Comparison of ENCODE assay signal across 8 cellular contexts in the genomic region with DNA sequence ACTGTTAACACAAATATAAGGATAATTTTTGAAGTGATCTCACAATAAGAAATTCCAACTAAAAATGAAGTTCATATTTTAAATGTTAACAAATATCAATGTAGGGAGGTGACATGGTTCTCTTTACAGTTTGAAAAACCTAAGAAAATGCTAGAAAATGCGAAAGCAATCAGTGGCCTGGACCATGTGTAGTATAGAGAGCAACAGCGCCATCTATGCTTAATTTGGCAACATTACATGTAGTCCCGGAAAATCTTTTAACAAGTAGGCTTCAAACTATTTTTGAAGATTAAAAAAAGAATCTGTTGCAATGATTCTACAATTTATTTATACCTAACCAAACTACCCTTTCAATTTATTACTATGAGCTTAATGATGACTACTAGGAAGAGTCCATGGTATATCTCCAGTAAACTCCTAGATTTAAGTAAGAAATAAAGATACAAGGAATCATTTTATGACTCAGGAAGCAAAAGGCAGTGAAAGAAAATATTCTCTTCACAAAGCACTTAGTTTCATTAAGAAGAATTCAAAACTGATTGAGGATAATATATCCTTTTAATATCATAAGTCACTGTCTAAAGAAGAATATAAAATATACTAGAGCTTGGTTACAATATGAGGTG. TPM values are rescaled to one million over a fixed set of nuclear protein-coding genes. Genes with fewer than 3 reads are reported as not detected.
DNase-seq lines count a peak whose midpoint lies in the region; ATAC-seq and TF ChIP-seq lines count a peak whose summit lies in the region.

No MANE protein-coding gene starts in this region.

- CTCF ChIA-PET in RWPE1 (lab: Yijun Ruan, JAX): interaction anchor here (0.6 to 1.8 kb wide), 10 partner anchors 9 to 1130 kb away, joined by 3 to 6 read pairs (median 3); no protein-coding TSS in a partner anchor

- no peak for ATAC-seq in GM21528 (IDR thresholded peaks at IDR 0.05; ENCODE audit: low FRiP score, unreplicated experiment)

- TF ChIP-seq CTCF in RWPE1 (conservative IDR thresholded peaks at IDR 0.05; ENCODE audit: low read depth) (peak; percentile 82), endothelial cell (IDR thresholded peaks at IDR 0.05; ENCODE audit: unreplicated experiment) (peak; percentile 85)

- in situ Hi-C loops in KBM-7 (cut with MboI; ENCODE audit: low pct_unique_long_range_greater_than_20kb, low sequenced_read_pairs): no loop called here

- no peak overlapping the region for H3K27ac Mint-ChIP-seq in endothelial cell (ENCODE audit: unreplicated experiment)

- H3K27me3 Mint-ChIP-seq in endothelial cell (ENCODE audit: unreplicated experiment): no peaks in the 10 kb centered on the region

- no peaks in the 10 kb centered on the region for H3K4me1 Mint-ChIP-seq in endothelial cell (ENCODE audit: unreplicated experiment)

- DNase-seq in ELR (ENCODE audit: low read depth) (peak; percentile 70), KBM-7 (peak; percentile 59), RWPE1 (ENCODE audit: low spot score) (peak; percentile 46), endothelial cell (ENCODE audit: low spot score) (peak; percentile 15), midbrain (lab: John Stamatoyannopoulos, UW) (peak; percentile 69), GM19240 (ENCODE audit: insufficient read length, low spot score) (no peak)
- DNase-seq in activated effector memory CD4-positive, alpha-beta T cell treated with anti-CD3 and anti-CD28 coated beads, Interleukin-2, amount 50 U/mL, for 16 hours: no peak

- no peaks in the 10 kb centered on the region for H3K9me3 Mint-ChIP-seq in endothelial cell (ENCODE audit: unreplicated experiment)

- no peak overlapping the region for H3K27ac ChIP-seq in RWPE1

- no peak overlapping the region for H3K4me3 Mint-ChIP-seq in endothelial cell (ENCODE audit: unreplicated experiment)

- peaks cover 32% of the 10 kb centered on the region for H3K36me3 Mint-ChIP-seq in endothelial cell (ENCODE audit: low read depth, unreplicated experiment)

- POLR2A ChIA-PET in RWPE1 (lab: Yijun Ruan, JAX; ENCODE audit: low non-redundant PET): interaction anchor here (0.6 kb wide), 1 partner anchor 23 kb away, joined by 3 read pairs; no protein-coding TSS in a partner anchor

RNA-seq across cellular contexts. Expression of gene NDUFA10, which starts 33.3 kb away (rescaled TPM):
- 131 TPM for total RNA-seq in endothelial cell (ENCODE audit: unreplicated experiment)

RNA-seq across cellular contexts. Expression of gene OR6B2, which starts 38.4 kb away (rescaled TPM):
- 0.23 TPM for total RNA-seq in endothelial cell (ENCODE audit: unreplicated experiment)

Comparison
In these comparisons a context has a peak if more than half of its experiments do, and no peak if none do; other contexts are left out.
1. DNase-seq: peak in ELR (single experiment), KBM-7 (single experiment), RWPE1 (single experiment), endothelial cell (single experiment) and midbrain (single experiment); none in activated effector memory CD4-positive, alpha-beta T cell treated with anti-CD3 and anti-CD28 coated beads, Interleukin-2, amount 50 U/mL, for 16 hours (single experiment) and GM19240 (single experiment).